In genomic region chr1:172394167-172394751, GRCh38 we compare ENCODE assay signal across 8 cellular contexts. TPM values are rescaled to one million over a fixed set of nuclear protein-coding genes. Genes with fewer than 3 reads are reported as not detected.
DNase-seq lines count a peak whose midpoint lies in the region; ATAC-seq and TF ChIP-seq lines count a peak whose summit lies in the region.

No MANE protein-coding gene starts in this region.

- H3K9me3 ChIP-seq in adipocyte (ENCODE audit: control insufficient read depth, low read length), result no peaks in the 10 kb centered on the region
- H3K9me3 ChIP-seq in muscle layer of colon (ENCODE audit: low read length), result no peaks in the 10 kb centered on the region

- H3K4me3 ChIP-seq in GM12865 (ENCODE audit: low read depth, low read length), result peak overlapping the region; percentile 33
- H3K4me3 ChIP-seq in adipocyte (ENCODE audit: low read length), result no peak overlapping the region
- peak overlapping the region in 1 of 2 donors; percentile 26 for H3K4me3 ChIP-seq in muscle layer of colon (ENCODE audit: low read depth in 1 of 2, low read length in 2 of 2)

- H3K36me3 ChIP-seq in adipocyte (ENCODE audit: control insufficient read depth, insufficient read depth, low read length, severe bottlenecking) (no peaks in the 10 kb centered on the region), muscle layer of colon (ENCODE audit: insufficient read depth, low read length) (no peaks in the 10 kb centered on the region)

- H3K4me1 ChIP-seq in adipocyte (ENCODE audit: control insufficient read depth, insufficient read depth, low read length) (peaks cover 40% of the 10 kb centered on the region), muscle layer of colon (ENCODE audit: insufficient read depth, low read length) (peaks cover 78% of the 10 kb centered on the region)

- no peak for TF ChIP-seq CTCF in GM12865 (IDR thresholded peaks at IDR 0.05; ENCODE audit: insufficient read depth, low read depth, low read length, missing control alignments)

- in situ Hi-C loops in SK-MEL-5 (cut with HindIII; ENCODE audit: low pct_unique_long_range_greater_than_20kb, low sequenced_read_pairs), result no loop called here

- peak overlapping the region; percentile 64 for H3K27ac ChIP-seq in muscle layer of colon (ENCODE audit: low read depth, low read length)

- H3K9ac ChIP-seq in adipocyte (ENCODE audit: low read length) (no peak overlapping the region), muscle layer of colon (ENCODE audit: low read length) (no peak overlapping the region)

- peak; percentile 64 for ATAC-seq in HG02571 (IDR thresholded peaks at IDR 0.05; ENCODE audit: unreplicated experiment)

- peak; percentile 97 for DNase-seq in GM12865 (ENCODE audit: low read depth)
- DNase-seq in SK-MEL-5 (ENCODE audit: low read depth, low spot score), result peak; percentile 58
- DNase-seq in adipocyte (ENCODE audit: low read depth), result peak; percentile 51
- DNase-seq in superior temporal gyrus (ENCODE audit: extremely low spot score), result peak; percentile 76
- DNase-seq in NCI-H1930 (lab: John Stamatoyannopoulos, UW), result no peak
- DNase-seq in RKO (ENCODE audit: low spot score), result no peak

- H3K27me3 ChIP-seq in adipocyte (replicated peaks; ENCODE audit: control insufficient read depth, insufficient read depth, low read length) (no peaks in the 10 kb centered on the region), muscle layer of colon (ENCODE audit: control insufficient read depth in 1 of 2, insufficient read depth in 2 of 2, low read length in 2 of 2) (no peaks in the 10 kb centered on the region)

RNA-seq across cellular contexts. Expression of gene C1orf105, which starts 26.2 kb away (rescaled TPM):
- total RNA-seq in SK-MEL-5 (2014; rRNA removed; shearing (Covaris generic)), result not detected in 2 replicates
- polyA plus RNA-seq in SK-MEL-5 (2015; cell fraction: cytosol; rRNA removed), result not detected in 2 replicates
- polyA plus RNA-seq in SK-MEL-5 (2015; cell fraction: nucleus; rRNA removed), result not detected in 2 replicates

RNA-seq across cellular contexts. Expression of gene PIGC, which starts 49.6 kb away (rescaled TPM):
- 22.5 and 25.3 TPM in 2 replicates for total RNA-seq in SK-MEL-5 (2014; rRNA removed; shearing (Covaris generic))
- 31.2 and 34.0 TPM in 2 replicates for polyA plus RNA-seq in SK-MEL-5 (2015; cell fraction: cytosol; rRNA removed)
- 14.0 and 19.4 TPM in 2 replicates for polyA plus RNA-seq in SK-MEL-5 (2015; cell fraction: nucleus; rRNA removed)

Comparison
In these comparisons a context has a peak if more than half of its experiments do, and no peak if none do; other contexts are left out.
1. DNase-seq: peak in GM12865 (single experiment), SK-MEL-5 (single experiment), adipocyte (single experiment) and superior temporal gyrus (single experiment); none in NCI-H1930 (0 of 2) and RKO (single experiment).